8 cellular contexts compared by ENCODE assay signal in the genomic region with DNA sequence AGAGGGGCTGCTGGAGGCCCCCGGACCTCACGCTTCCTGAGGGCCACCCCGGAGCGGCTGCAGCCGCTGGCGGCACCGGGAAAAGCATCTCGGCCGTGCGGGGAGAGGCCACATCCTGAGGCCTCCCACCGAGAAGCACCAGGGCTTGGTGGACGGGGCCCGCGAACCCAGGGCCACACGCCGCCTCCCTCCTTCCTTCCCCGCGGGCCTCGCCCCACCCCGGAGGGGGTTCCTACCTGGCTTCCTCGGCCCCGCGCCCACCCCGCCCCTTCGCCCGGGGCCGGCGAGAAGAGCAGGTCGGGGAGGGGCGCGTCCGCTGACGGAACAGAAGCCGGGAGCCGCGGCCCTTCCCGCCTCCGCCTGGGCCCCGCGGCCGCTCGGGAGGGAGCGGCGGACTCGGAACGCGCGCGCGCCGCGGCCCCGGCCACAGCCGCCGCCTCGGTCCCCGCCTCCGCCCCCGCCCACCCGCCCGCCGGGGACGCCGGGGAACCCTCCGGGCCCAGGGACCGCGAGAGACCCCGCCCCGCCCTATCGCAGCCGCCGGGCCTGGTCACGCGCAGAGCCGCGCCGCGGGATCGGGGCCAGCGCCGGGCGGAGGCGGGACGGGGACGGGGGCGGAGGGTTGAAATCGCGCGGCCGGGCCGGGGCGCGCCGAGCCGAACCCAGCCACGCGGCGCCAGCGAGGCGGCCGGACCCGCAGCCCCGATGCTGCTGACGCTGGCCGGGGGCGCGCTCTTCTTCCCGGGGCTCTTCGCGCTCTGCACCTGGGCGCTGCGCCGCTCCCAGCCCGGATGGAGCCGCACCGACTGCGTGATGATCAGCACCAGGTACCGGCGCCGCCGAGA. TPM values are rescaled to one million over a fixed set of nuclear protein-coding genes. Genes with fewer than 3 reads are reported as not detected.
DNase-seq lines count a peak whose midpoint lies in the region; ATAC-seq and TF ChIP-seq lines count a peak whose summit lies in the region.

A gene (plus strand): TSS at position 654 of the 845 bp plus-strand sequence. CDS start 52 bp downstream, at position 706.

- no peak for TF ChIP-seq POLR2A in erythroblast (IDR thresholded peaks at IDR 0.05; ENCODE audit: low read length)

- H3K4me3 ChIP-seq in HEK293 (ENCODE audit: low read depth, low read length) (peak within 1 kb of the TSS; percentile 67), mucosa of descending colon (peak within 1 kb of the TSS; percentile 23)

- CTCF ChIA-PET in GM10248 (lab: Yijun Ruan, JAX) (interaction anchor here (1.3 kb wide), 1 partner anchor 16 kb away, joined by 3 read pairs; no protein-coding TSS in a partner anchor), HEK293 (lab: Yijun Ruan, JAX) (no interaction called here)

- peak; percentile 81 for ATAC-seq in mucosa of descending colon

- H3K9me3 ChIP-seq in HEK293 (ENCODE audit: control insufficient read depth, insufficient read depth, low read depth, low read length): no peaks in the 10 kb centered on the region
- no peaks in the 10 kb centered on the region for H3K9me3 ChIP-seq in mucosa of descending colon

- H3K27ac ChIP-seq in HEK293 (ENCODE audit: extremely low read depth, low read depth, low read length): peak within 1 kb of the TSS; percentile 94

- H3K36me3 ChIP-seq in HEK293 (ENCODE audit: control insufficient read depth in 2 of 2, insufficient read depth in 1 of 2, low read length in 2 of 2) (peaks cover 30 to 32% of the 10 kb centered on the region in 2 experiments), mucosa of descending colon (ENCODE audit: low read depth) (no peaks in the 10 kb centered on the region)

- peak; percentile 87 for DNase-seq in GM10248 (ENCODE audit: extremely low spot score)
- DNase-seq in NCI-H226: peak; percentile 53
- peak; percentile 65 for DNase-seq in activated T-cell treated with anti-CD3 and anti-CD28 coated beads, Interleukin-2, amount 50 U/mL, for 1 hour
- DNase-seq in erythroblast (lab: John Stamatoyannopoulos, UW): peak; percentile 81 to 88
- DNase-seq in mucosa of descending colon: peak; percentile 67 to 84 (median 77)
- peak; percentile 40 for DNase-seq in stromal cell of bone marrow (ENCODE audit: low read depth)
- no peak for DNase-seq in GDM1 (lab: John Stamatoyannopoulos, UW)

- POLR2A ChIA-PET in GM10248 (lab: Yijun Ruan, JAX): no interaction called here
- POLR2A ChIA-PET in HEK293 (lab: Yijun Ruan, JAX): no interaction called here

- no peak for TF ChIP-seq CTCF in GM10248 (IDR thresholded peaks at IDR 0.05; ENCODE audit: control extremely low read depth, extremely low read depth, low read depth, missing control alignments)
- no peak for TF ChIP-seq CTCF in HEK293 (tag by site-specific recombination; IDR thresholded peaks at IDR 0.05)
- TF ChIP-seq CTCF in mucosa of descending colon (IDR thresholded peaks at IDR 0.05): no peak

- H3K4me1 ChIP-seq in HEK293 (ENCODE audit: control insufficient read depth, insufficient read depth, low read length) (no peaks in the 10 kb centered on the region; the same call in 1 of the 2 replicates), mucosa of descending colon (ENCODE audit: low read depth) (peaks cover 6% of the 10 kb centered on the region)

- intact Hi-C loops in mucosa of descending colon (cut with DNase I, micrococcal nuclease): no loop called here

TF ChIP-seq in HEK293, 187 proteins besides CTCF, POLR2A, EP300 and RAD21 (continues in another document):
- TF ChIP-seq SP2 (tag by site-specific recombination; IDR thresholded peaks at IDR 0.05): peak; percentile 73
- TF ChIP-seq, protein P1, sequence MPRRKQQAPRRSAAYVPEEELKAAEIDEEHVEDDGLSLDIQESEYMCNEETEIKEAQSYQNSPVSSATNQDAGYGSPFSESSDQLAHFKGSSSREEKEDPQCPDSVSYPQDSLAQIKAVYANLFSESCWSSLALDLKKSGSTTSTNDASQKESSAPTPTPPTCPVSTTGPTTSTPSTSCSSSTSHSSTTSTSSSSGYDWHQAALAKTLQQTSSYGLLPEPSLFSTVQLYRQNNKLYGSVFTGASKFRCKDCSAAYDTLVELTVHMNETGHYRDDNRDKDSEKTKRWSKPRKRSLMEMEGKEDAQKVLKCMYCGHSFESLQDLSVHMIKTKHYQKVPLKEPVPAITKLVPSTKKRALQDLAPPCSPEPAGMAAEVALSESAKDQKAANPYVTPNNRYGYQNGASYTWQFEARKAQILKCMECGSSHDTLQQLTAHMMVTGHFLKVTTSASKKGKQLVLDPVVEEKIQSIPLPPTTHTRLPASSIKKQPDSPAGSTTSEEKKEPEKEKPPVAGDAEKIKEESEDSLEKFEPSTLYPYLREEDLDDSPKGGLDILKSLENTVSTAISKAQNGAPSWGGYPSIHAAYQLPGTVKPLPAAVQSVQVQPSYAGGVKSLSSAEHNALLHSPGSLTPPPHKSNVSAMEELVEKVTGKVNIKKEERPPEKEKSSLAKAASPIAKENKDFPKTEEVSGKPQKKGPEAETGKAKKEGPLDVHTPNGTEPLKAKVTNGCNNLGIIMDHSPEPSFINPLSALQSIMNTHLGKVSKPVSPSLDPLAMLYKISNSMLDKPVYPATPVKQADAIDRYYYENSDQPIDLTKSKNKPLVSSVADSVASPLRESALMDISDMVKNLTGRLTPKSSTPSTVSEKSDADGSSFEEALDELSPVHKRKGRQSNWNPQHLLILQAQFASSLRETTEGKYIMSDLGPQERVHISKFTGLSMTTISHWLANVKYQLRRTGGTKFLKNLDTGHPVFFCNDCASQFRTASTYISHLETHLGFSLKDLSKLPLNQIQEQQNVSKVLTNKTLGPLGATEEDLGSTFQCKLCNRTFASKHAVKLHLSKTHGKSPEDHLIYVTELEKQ (tag by site-specific recombination; IDR thresholded peaks at IDR 0.05; ENCODE audit: borderline replicate concordance): no peak
- TF ChIP-seq, protein P2, sequence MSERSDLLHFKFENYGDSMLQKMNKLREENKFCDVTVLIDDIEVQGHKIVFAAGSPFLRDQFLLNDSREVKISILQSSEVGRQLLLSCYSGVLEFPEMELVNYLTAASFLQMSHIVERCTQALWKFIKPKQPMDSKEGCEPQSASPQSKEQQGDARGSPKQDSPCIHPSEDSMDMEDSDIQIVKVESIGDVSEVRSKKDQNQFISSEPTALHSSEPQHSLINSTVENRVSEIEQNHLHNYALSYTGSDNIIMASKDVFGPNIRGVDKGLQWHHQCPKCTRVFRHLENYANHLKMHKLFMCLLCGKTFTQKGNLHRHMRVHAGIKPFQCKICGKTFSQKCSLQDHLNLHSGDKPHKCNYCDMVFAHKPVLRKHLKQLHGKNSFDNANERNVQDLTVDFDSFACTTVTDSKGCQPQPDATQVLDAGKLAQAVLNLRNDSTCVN (tag by site-specific recombination; optimal IDR thresholded peaks at IDR 0.05): peak; percentile 70
- TF ChIP-seq, protein P3, sequence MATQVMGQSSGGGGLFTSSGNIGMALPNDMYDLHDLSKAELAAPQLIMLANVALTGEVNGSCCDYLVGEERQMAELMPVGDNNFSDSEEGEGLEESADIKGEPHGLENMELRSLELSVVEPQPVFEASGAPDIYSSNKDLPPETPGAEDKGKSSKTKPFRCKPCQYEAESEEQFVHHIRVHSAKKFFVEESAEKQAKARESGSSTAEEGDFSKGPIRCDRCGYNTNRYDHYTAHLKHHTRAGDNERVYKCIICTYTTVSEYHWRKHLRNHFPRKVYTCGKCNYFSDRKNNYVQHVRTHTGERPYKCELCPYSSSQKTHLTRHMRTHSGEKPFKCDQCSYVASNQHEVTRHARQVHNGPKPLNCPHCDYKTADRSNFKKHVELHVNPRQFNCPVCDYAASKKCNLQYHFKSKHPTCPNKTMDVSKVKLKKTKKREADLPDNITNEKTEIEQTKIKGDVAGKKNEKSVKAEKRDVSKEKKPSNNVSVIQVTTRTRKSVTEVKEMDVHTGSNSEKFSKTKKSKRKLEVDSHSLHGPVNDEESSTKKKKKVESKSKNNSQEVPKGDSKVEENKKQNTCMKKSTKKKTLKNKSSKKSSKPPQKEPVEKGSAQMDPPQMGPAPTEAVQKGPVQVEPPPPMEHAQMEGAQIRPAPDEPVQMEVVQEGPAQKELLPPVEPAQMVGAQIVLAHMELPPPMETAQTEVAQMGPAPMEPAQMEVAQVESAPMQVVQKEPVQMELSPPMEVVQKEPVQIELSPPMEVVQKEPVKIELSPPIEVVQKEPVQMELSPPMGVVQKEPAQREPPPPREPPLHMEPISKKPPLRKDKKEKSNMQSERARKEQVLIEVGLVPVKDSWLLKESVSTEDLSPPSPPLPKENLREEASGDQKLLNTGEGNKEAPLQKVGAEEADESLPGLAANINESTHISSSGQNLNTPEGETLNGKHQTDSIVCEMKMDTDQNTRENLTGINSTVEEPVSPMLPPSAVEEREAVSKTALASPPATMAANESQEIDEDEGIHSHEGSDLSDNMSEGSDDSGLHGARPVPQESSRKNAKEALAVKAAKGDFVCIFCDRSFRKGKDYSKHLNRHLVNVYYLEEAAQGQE (tag by site-specific recombination; IDR thresholded peaks at IDR 0.05): no peak
- TF ChIP-seq ZNF837 (tag by site-specific recombination; IDR thresholded peaks at IDR 0.05): no peak
- no peak for TF ChIP-seq ZNF19 (tag by site-specific recombination; IDR thresholded peaks at IDR 0.05; ENCODE audit: low read depth)
- TF ChIP-seq ZNF777 (tag by site-specific recombination; IDR thresholded peaks at IDR 0.05; ENCODE audit: borderline replicate concordance): peak; percentile 58; the same call in 1 of the 2 replicates
- no peak for TF ChIP-seq HOXA7 (CRISPR knock-in tag; IDR thresholded peaks at IDR 0.05; ENCODE audit: borderline replicate concordance)
- TF ChIP-seq, protein P4, sequence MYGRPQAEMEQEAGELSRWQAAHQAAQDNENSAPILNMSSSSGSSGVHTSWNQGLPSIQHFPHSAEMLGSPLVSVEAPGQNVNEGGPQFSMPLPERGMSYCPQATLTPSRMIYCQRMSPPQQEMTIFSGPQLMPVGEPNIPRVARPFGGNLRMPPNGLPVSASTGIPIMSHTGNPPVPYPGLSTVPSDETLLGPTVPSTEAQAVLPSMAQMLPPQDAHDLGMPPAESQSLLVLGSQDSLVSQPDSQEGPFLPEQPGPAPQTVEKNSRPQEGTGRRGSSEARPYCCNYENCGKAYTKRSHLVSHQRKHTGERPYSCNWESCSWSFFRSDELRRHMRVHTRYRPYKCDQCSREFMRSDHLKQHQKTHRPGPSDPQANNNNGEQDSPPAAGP (tag by site-specific recombination; IDR thresholded peaks at IDR 0.05): peak; percentile 64; the same call in 1 of the 2 replicates
- TF ChIP-seq REPIN1 (tag by site-specific recombination; IDR thresholded peaks at IDR 0.05; ENCODE audit: low read depth): no peak
- TF ChIP-seq GLIS2 (tag by site-specific recombination; IDR thresholded peaks at IDR 0.05): peak; percentile 94
- TF ChIP-seq BCL11B (tag by site-specific recombination; IDR thresholded peaks at IDR 0.05; ENCODE audit: low read depth): no peak
- TF ChIP-seq ZNF623 (tag by site-specific recombination; IDR thresholded peaks at IDR 0.05): no peak
- no peak for TF ChIP-seq ZNF214 (tag by site-specific recombination; IDR thresholded peaks at IDR 0.05; ENCODE audit: borderline replicate concordance)
- no peak for TF ChIP-seq GLI2 (tag by site-specific recombination; IDR thresholded peaks at IDR 0.05; ENCODE audit: borderline replicate concordance, low read depth)

RNA-seq across cellular contexts. Expression of the gene that starts here (rescaled TPM):
- 10 to 100 TPM in 1 of 3 donors, 1 to 10 TPM in 2; 4.9 to 14.8 (median 6.0) TPM for total RNA-seq in mucosa of descending colon
